25 cellular contexts compared by ENCODE assay signal in genomic region chr10:79463578-79464496, GRCh38. TPM values are rescaled to one million over a fixed set of nuclear protein-coding genes. Genes with fewer than 3 reads are reported as not detected.
DNase-seq lines count a peak whose midpoint lies in the region; ATAC-seq, FAIRE-seq and TF ChIP-seq lines count a peak whose summit lies in the region.
"Had no signal": no experiment of that assay in that cellular context is flagged by ENCODE, and none has a peak within 500 bp of the region (broad histone marks: within the 10 kb centered on the region; RNA-seq: fewer than 3 reads in every experiment).

No MANE protein-coding gene starts in this region.

- H3K36me3 ChIP-seq in SJCRH30: no peaks in the 10 kb centered on the region
- no peaks in the 10 kb centered on the region for H3K36me3 ChIP-seq in heart left ventricle
- H3K36me3 ChIP-seq in osteoblast (ENCODE audit: insufficient read depth, low read length): no peaks in the 10 kb centered on the region
- H3K36me3 ChIP-seq: vagina had no signal

- H3K79me2 ChIP-seq in osteoblast (ENCODE audit: insufficient read depth, low read length): no peaks in the 10 kb centered on the region

- intact Hi-C loops in heart left ventricle (cut with DNase I): no loop called here

- TF ChIP-seq POLR2A in heart left ventricle (IDR thresholded peaks at IDR 0.05): no peak

- DNase-seq in AG20443 (ENCODE audit: low spot score) (peak; percentile 58), SJCRH30 (peak; percentile 94 to 97), heart left ventricle (peak; percentile 37 to 78 (median 63)), osteoblast (ENCODE audit: insufficient read length, low spot score, missing footprints) (peak; percentile 93), NCI-H1417 (lab: John Stamatoyannopoulos, UW) (no peak), GM19239 (ENCODE audit: insufficient read length, low spot score) (no peak), caudate nucleus (lab: John Stamatoyannopoulos, UW) (no peak)
- no peak for DNase-seq in activated CD4-positive, alpha-beta T cell treated with anti-CD3 and anti-CD28 coated beads for 48 hours
- DNase-seq: activated CD4-positive, CD25-positive, alpha-beta regulatory T cell; activated naive CD8-positive, alpha-beta T cell treated with anti-CD3 and anti-CD28 coated beads, Interleukin-2, amount 10 ng/mL, durations not matched to agents 7 days and 5 days; CD4-positive, alpha-beta T cell; DMS53; MV-4-11; NCI-H2029; NCI-H345; SK-N-SH; small intestine; stimulated activated CD4-positive, alpha-beta T cell treated with anti-CD3 and anti-CD28 coated beads, Interleukin-2, amount 100 ng/mL, for 48 hours; T-helper 9 cell had no signal

- H3K27me3 ChIP-seq in SJCRH30: no peaks in the 10 kb centered on the region
- no peaks in the 10 kb centered on the region for H3K27me3 ChIP-seq in heart left ventricle
- peaks cover 13% of the 10 kb centered on the region for H3K27me3 ChIP-seq in osteoblast (ENCODE audit: insufficient read depth, low read length)
- H3K27me3 ChIP-seq: vagina had no signal

- H4K20me1 ChIP-seq in osteoblast (ENCODE audit: insufficient read depth, low read length): no peaks in the 10 kb centered on the region

- no peaks in the 10 kb centered on the region for H3K9me3 ChIP-seq in SJCRH30 (replicated peaks)
- no peaks in the 10 kb centered on the region for H3K9me3 ChIP-seq in heart left ventricle
- H3K9me3 ChIP-seq in osteoblast (ENCODE audit: low read depth, low read length): no peaks in the 10 kb centered on the region
- H3K9me3 ChIP-seq: A549, SK-N-SH, vagina had no signal

- H3K27ac ChIP-seq in SJCRH30 (peak overlapping the region; percentile 97), heart left ventricle (no peak overlapping the region), osteoblast (ENCODE audit: low read depth, low read length) (no peak overlapping the region), caudate nucleus (ENCODE audit: low read depth, low read length) (no peak overlapping the region)
- H3K27ac ChIP-seq: A549, HL-60, vagina had no signal

- peak; percentile 12 to 61 (median 30) for ATAC-seq in heart left ventricle
- ATAC-seq: A549, Panc1 had no signal

- H3K4me2 ChIP-seq in osteoblast (ENCODE audit: insufficient read depth, low read length): peak overlapping the region; percentile 62
- H3K4me2 ChIP-seq: A549, SK-N-SH had no signal

- H3K4me3 ChIP-seq in SJCRH30 (no peak overlapping the region), heart left ventricle (no peak overlapping the region), osteoblast (ENCODE audit: insufficient read depth, low read length) (no peak overlapping the region)
- H3K4me3 ChIP-seq: A549, vagina had no signal

- FAIRE-seq in GM19239 (lab: Jason Lieb, UNC): no peak
- FAIRE-seq: A549, GM12892, small intestine had no signal

- no peak overlapping the region for H2AFZ ChIP-seq in osteoblast (ENCODE audit: low read length)

- peaks cover 28% of the 10 kb centered on the region for H3K4me1 ChIP-seq in SJCRH30
- peaks cover 0 to 35% (median 15%) of the 10 kb centered on the region in 12 donors for H3K4me1 ChIP-seq in heart left ventricle
- H3K4me1 ChIP-seq in osteoblast (ENCODE audit: insufficient read depth, low read length): peaks cover 21% of the 10 kb centered on the region
- H3K4me1 ChIP-seq: A549 had no signal

- TF ChIP-seq CTCF in heart left ventricle (IDR thresholded peaks at IDR 0.05) (no peak), osteoblast (IDR thresholded peaks at IDR 0.05; ENCODE audit: extremely low read depth, low read depth, low read length) (no peak)

- 71 to 89% (median 80%) methylated on average over 5 to 10 of the region's 10 CpGs for WGBS in heart left ventricle, 4 donors

RNA-seq across cellular contexts. Expression of gene ZCCHC24, which starts 18.4 kb away (rescaled TPM):
- 53.1 and 53.7 TPM in 2 replicates for total RNA-seq in SJCRH30 (2014; rRNA removed; shearing (Covaris generic))
- 100 to 1,000 TPM in 1 of 9 donors, 10 to 100 TPM in 8; 44.8 to 122 (median 51.9) TPM for total RNA-seq in heart left ventricle
- 10 to 100 TPM; 18.7 to 40.7 TPM for polyA plus RNA-seq in heart left ventricle
- 48.5 and 69.5 TPM in 2 replicates for total RNA-seq in osteoblast

RNA-seq across cellular contexts. Expression of gene EIF5AL1, which starts 48.5 kb away (rescaled TPM):
- total RNA-seq in SJCRH30 (2014; rRNA removed; shearing (Covaris generic)): 0.58 and 0.73 TPM in 2 replicates
- total RNA-seq in heart left ventricle: under 1 TPM in 8 of 9 donors, not detected in 1; 0.06 to 0.93 (median 0.26) TPM
- polyA plus RNA-seq in heart left ventricle: under 1 TPM; 0.61 to 0.97 TPM
- 0.72 and 0.88 TPM in 2 replicates for total RNA-seq in osteoblast
- total RNA-seq: osteocyte, vagina had no signal

Comparison
In these comparisons a context has a peak if more than half of its experiments do, and no peak if none do; other contexts are left out.
1. DNase-seq: peak in AG20443 (single experiment), SJCRH30 (2 of 2), heart left ventricle (5 of 5) and osteoblast (single experiment); none in NCI-H1417 (0 of 3), GM19239 (single experiment), activated CD4-positive, alpha-beta T cell treated with anti-CD3 and anti-CD28 coated beads for 48 hours (single experiment) and caudate nucleus (0 of 61).